Comparison of ENCODE assay signal across 12 cellular contexts in the genomic region with DNA sequence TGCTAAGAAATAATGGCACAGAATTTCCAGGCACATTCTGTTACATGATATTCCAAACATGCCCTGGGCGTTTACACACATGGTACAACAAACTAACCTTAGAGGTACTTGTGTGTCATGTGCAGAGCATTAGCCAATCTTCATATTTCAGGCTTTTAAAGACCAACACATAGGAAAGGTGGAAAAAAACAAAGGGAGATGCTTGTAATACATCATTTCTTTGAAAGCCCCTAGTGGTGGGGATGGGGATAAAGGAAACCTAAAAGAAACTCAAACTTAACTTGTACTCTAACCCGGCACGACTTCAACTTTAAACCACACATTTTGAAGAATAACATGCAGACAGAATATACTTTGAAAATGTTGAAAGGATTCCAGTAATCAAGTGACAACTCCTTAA.
DNase-seq lines count a peak whose midpoint lies in the region; ATAC-seq and TF ChIP-seq lines count a peak whose summit lies in the region.
"Had no signal": no experiment of that assay in that cellular context is flagged by ENCODE, and none has a peak within 500 bp of the region (broad histone marks: within the 10 kb centered on the region; RNA-seq: fewer than 3 reads in every experiment).

No MANE protein-coding gene starts in this region.

- H3K36me3 Mint-ChIP-seq in stimulated activated naive B cell treated with anti-CD40 and anti-IgM and Interleukin-4, amounts not matched to agents 10 μg/mL and 1 μg/mL and 100 μg/mL, for 72 hours: no peaks in the 10 kb centered on the region

- H3K9me3 Mint-ChIP-seq in stimulated activated naive B cell treated with anti-CD40 and anti-IgM and Interleukin-4, amounts not matched to agents 10 μg/mL and 1 μg/mL and 100 μg/mL, for 72 hours: peaks cover 7 to 13% of the 10 kb centered on the region in 2 donors

- TF ChIP-seq POLR2A in spleen (IDR thresholded peaks at IDR 0.05): no peak

- TF ChIP-seq CTCF in VCaP (conservative IDR thresholded peaks at IDR 0.05) (peak; percentile 67), spleen (IDR thresholded peaks at IDR 0.05 in 8 of 11, conservative IDR thresholded peaks at IDR 0.05 in 3 of 11) (no peak)

- DNase-seq in D341Med (ENCODE audit: low spot score): peak; percentile 15
- peak; percentile 40 for DNase-seq in HT-29 (ENCODE audit: low spot score)
- peak; percentile 5 for DNase-seq in iPS DF 4.7 (ENCODE audit: extremely low read depth, low spot score)
- no peak for DNase-seq in spleen
- DNase-seq in stimulated activated naive B cell treated with anti-CD40 and anti-IgM and Interleukin-4, amounts not matched to agents 10 μg/mL and 1 μg/mL and 100 μg/mL, for 72 hours: no peak
- no peak for DNase-seq in 8988T
- no peak for DNase-seq in HK-2 (ENCODE audit: unreplicated experiment)
- DNase-seq: activated T-cell treated with anti-CD3 and anti-CD28 coated beads, Interleukin-2, amount 50 U/mL, for 72 hours; COR-L47; NCI-H345; stimulated activated CD4-positive, alpha-beta T cell treated with anti-CD3 and anti-CD28 coated beads, Interleukin-4, amount 100 ng/mL, for 1 hour had no signal

- H3K27ac Mint-ChIP-seq in stimulated activated naive B cell treated with anti-CD40 and anti-IgM and Interleukin-4, amounts not matched to agents 10 μg/mL and 1 μg/mL and 100 μg/mL, for 72 hours: no peak overlapping the region
- H3K27ac Mint-ChIP-seq: activated T-cell treated with anti-CD3 and anti-CD28 coated beads, Interleukin-2, amount 50 U/mL, for 72 hours had no signal

- no peak overlapping the region for H3K27ac ChIP-seq in VCaP
- H3K27ac ChIP-seq in spleen: no peak overlapping the region

- H3K4me3 Mint-ChIP-seq in stimulated activated naive B cell treated with anti-CD40 and anti-IgM and Interleukin-4, amounts not matched to agents 10 μg/mL and 1 μg/mL and 100 μg/mL, for 72 hours: no peak overlapping the region
- H3K4me3 Mint-ChIP-seq: activated T-cell treated with anti-CD3 and anti-CD28 coated beads, Interleukin-2, amount 50 U/mL, for 72 hours had no signal

- ATAC-seq in stimulated activated naive B cell treated with anti-CD40 and anti-IgM and Interleukin-4, amounts not matched to agents 10 μg/mL and 1 μg/mL and 100 μg/mL, for 72 hours (replicated peaks): no peak
- ATAC-seq: activated T-cell treated with anti-CD3 and anti-CD28 coated beads, Interleukin-2, amount 50 U/mL, for 72 hours had no signal

- H3K4me1 Mint-ChIP-seq in stimulated activated naive B cell treated with anti-CD40 and anti-IgM and Interleukin-4, amounts not matched to agents 10 μg/mL and 1 μg/mL and 100 μg/mL, for 72 hours: no peaks in the 10 kb centered on the region

- H3K27me3 Mint-ChIP-seq in stimulated activated naive B cell treated with anti-CD40 and anti-IgM and Interleukin-4, amounts not matched to agents 10 μg/mL and 1 μg/mL and 100 μg/mL, for 72 hours: no peaks in the 10 kb centered on the region

- peaks cover 0 to 40% (median 27%) of the 10 kb centered on the region in 8 donors for H3K9me3 ChIP-seq in spleen

- WGBS in spleen, 5 donors: 29 to 46% (median 37%) methylated on average over 3 of the region's 3 CpGs

- H3K27me3 ChIP-seq in spleen (replicated peaks in 1 of 7): no peaks in the 10 kb centered on the region

- H3K4me3 ChIP-seq in spleen: no peak overlapping the region

- intact Hi-C loops in spleen (cut with DNase I; ENCODE audit: low total_unique reads): no loop called here

- H3K4me1 ChIP-seq in spleen: no peaks in the 10 kb centered on the region

- H3K36me3 ChIP-seq in spleen: no peaks in the 10 kb centered on the region

Comparison
In these comparisons a context has a peak if more than half of its experiments do, and no peak if none do; other contexts are left out.
1. DNase-seq: peak in D341Med (single experiment), HT-29 (single experiment) and iPS DF 4.7 (single experiment); none in spleen (single experiment), stimulated activated naive B cell treated with anti-CD40 and anti-IgM and Interleukin-4, amounts not matched to agents 10 μg/mL and 1 μg/mL and 100 μg/mL, for 72 hours (single experiment), 8988T (single experiment) and HK-2 (single experiment).